ENCODE assay signal across 14 cellular contexts in the genomic region with DNA sequence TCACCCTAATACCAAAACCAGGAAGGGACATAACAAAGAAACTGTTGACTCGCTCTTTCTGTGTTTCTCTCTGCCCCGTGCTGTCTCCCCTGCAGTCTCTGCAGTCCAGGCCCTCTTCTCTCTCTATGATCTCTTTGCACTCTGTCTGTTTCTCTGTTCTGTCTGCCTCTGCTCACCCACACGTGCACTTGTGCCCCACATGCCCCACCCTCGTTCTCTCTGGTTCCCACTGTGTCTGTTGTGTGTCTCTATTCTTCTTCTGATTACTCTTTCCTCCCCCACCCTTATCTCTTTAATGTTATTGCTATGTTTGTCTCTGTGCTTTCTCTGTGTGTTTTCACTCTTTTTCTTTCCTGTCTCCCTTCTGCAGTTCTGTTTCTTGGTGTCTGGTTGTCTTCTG. TPM values are rescaled to one million over a fixed set of nuclear protein-coding genes. Genes with fewer than 3 reads are reported as not detected.
DNase-seq lines count a peak whose midpoint lies in the region; ATAC-seq, FAIRE-seq and TF ChIP-seq lines count a peak whose summit lies in the region.
"Had no signal": no experiment of that assay in that cellular context is flagged by ENCODE, and none has a peak within 500 bp of the region (broad histone marks: within the 10 kb centered on the region; RNA-seq: fewer than 3 reads in every experiment).

No MANE protein-coding gene starts in this region.

- no peak overlapping the region for H3K4me3 Mint-ChIP-seq in nephron progenitor cell
- H3K4me3 Mint-ChIP-seq: activated CD4-positive, alpha-beta T cell treated with anti-CD3 and anti-CD28 coated beads for 36 hours had no signal

- peak; percentile 57; the same call in 2 of the 3 replicates for ATAC-seq in DND-41 (ENCODE audit: insufficient read depth, low read depth)
- ATAC-seq in HG02623 (IDR thresholded peaks at IDR 0.05; ENCODE audit: unreplicated experiment) = no peak
- ATAC-seq: activated CD4-positive, alpha-beta T cell treated with anti-CD3 and anti-CD28 coated beads for 36 hours had no signal

- no peaks in the 10 kb centered on the region for H3K4me1 ChIP-seq in DND-41 (ENCODE audit: insufficient read depth, low read length)
- no peaks in the 10 kb centered on the region for H3K4me1 ChIP-seq in kidney (ENCODE audit: control insufficient read depth in 1 of 2, insufficient read depth in 1 of 2, low read depth in 1 of 2, low read length in 2 of 2)
- H3K4me1 ChIP-seq: sigmoid colon had no signal

- no peaks in the 10 kb centered on the region for H3K79me2 ChIP-seq in DND-41 (ENCODE audit: insufficient read depth, low read length)

- peaks cover 4% of the 10 kb centered on the region for H3K27me3 Mint-ChIP-seq in nephron progenitor cell (ENCODE audit: low read depth, poor library complexity)
- H3K27me3 Mint-ChIP-seq: activated CD4-positive, alpha-beta T cell treated with anti-CD3 and anti-CD28 coated beads for 36 hours had no signal

- no peak overlapping the region for H3K4me3 ChIP-seq in DND-41 (ENCODE audit: low read depth in 1 of 2, low read length in 2 of 2)
- no peak overlapping the region for H3K4me3 ChIP-seq in kidney (ENCODE audit: low read length in 2 of 2)
- H3K4me3 ChIP-seq: sigmoid colon had no signal

- H3K9me3 ChIP-seq in DND-41 (ENCODE audit: insufficient read depth, low read length, severe bottlenecking) (no peaks in the 10 kb centered on the region), kidney (ENCODE audit: control insufficient read depth in 1 of 2, low read length in 2 of 2) (peaks cover 0 to 4% of the 10 kb centered on the region in 2 donors)
- H3K9me3 ChIP-seq: sigmoid colon had no signal

- peaks cover 33% of the 10 kb centered on the region for H3K9me3 Mint-ChIP-seq in nephron progenitor cell

- peak overlapping the region; percentile 64 for H3K27ac Mint-ChIP-seq in nephron progenitor cell
- H3K27ac Mint-ChIP-seq: activated CD4-positive, alpha-beta T cell treated with anti-CD3 and anti-CD28 coated beads for 36 hours had no signal

- no peak overlapping the region for H3K9ac ChIP-seq in DND-41 (ENCODE audit: low read depth, low read length)
- no peak overlapping the region for H3K9ac ChIP-seq in kidney (ENCODE audit: low read length in 2 of 2)

- peaks cover 5% of the 10 kb centered on the region; the same call in 1 of the 2 replicates for H3K36me3 ChIP-seq in DND-41 (ENCODE audit: insufficient read depth, low read length)
- H3K36me3 ChIP-seq in kidney (ENCODE audit: control insufficient read depth in 1 of 2, insufficient read depth in 2 of 2, low read length in 2 of 2) = no peaks in the 10 kb centered on the region
- H3K36me3 ChIP-seq: sigmoid colon had no signal

- intact Hi-C loops in kidney (cut with DNase I) = no loop called here

- TF ChIP-seq CTCF in DND-41 (IDR thresholded peaks at IDR 0.05; ENCODE audit: borderline replicate concordance, extremely low read depth, low read length, poor library complexity, severe bottlenecking) (no peak), nephron progenitor cell (IDR thresholded peaks at IDR 0.05) (no peak), kidney (IDR thresholded peaks at IDR 0.05; ENCODE audit: borderline replicate concordance, extremely low read depth, insufficient read depth) (no peak)

- no peaks in the 10 kb centered on the region for H4K20me1 ChIP-seq in DND-41 (ENCODE audit: insufficient read depth, low read length)

- DNase-seq in DND-41 (no peak), NCI-H2081 treated with DMSO at 0.1 percent for 48 hours (lab: John Stamatoyannopoulos, UW) (peak; percentile 3), amniotic epithelial cell (ENCODE audit: low read depth) (peak; percentile 8), nephron progenitor cell (no peak), HPDE6-E6E7 (ENCODE audit: extremely low spot score) (no peak), kidney (no peak)
- no peak for DNase-seq in stimulated activated naive CD4-positive, alpha-beta T cell (lab: John Stamatoyannopoulos, UW)
- DNase-seq: activated CD4-positive, alpha-beta T cell treated with anti-CD3 and anti-CD28 coated beads for 36 hours; GF-D8; sigmoid colon had no signal

- H3K36me3 Mint-ChIP-seq in nephron progenitor cell (ENCODE audit: low read depth) = peaks cover 46% of the 10 kb centered on the region

- H3K4me1 Mint-ChIP-seq in nephron progenitor cell = peaks cover 7% of the 10 kb centered on the region

- no peaks in the 10 kb centered on the region for H3K27me3 ChIP-seq in DND-41 (ENCODE audit: insufficient read depth, low read length, poor library complexity)
- H3K27me3 ChIP-seq: dorsolateral prefrontal cortex, sigmoid colon had no signal

- H2AFZ ChIP-seq in DND-41 (ENCODE audit: low read depth, low read length) = no peak overlapping the region

- no peak overlapping the region for H3K4me2 ChIP-seq in DND-41 (ENCODE audit: insufficient read depth, low read length)

- H3K27ac ChIP-seq in DND-41 (ENCODE audit: low read length) (no peak overlapping the region), kidney (ENCODE audit: low read depth in 2 of 2, low read length in 2 of 2) (no peak overlapping the region)
- H3K27ac ChIP-seq: sigmoid colon had no signal

- FAIRE-seq in kidney (lab: Jason Lieb, UNC) = no peak
- FAIRE-seq: islet of Langerhans had no signal

RNA-seq across cellular contexts. Expression of gene NAT8, which starts 54.0 kb away (rescaled TPM):
- 94.4 TPM for total RNA-seq in kidney
- polyA plus RNA-seq in kidney (ENCODE audit: insufficient read depth, low read depth, low replicate concordance) = 1,820 TPM
- total RNA-seq: activated CD4-positive, alpha-beta T cell treated with anti-CD3 and anti-CD28 coated beads for 36 hours; fibroblast of villous mesenchyme; sigmoid colon had no signal

Comparison
In these comparisons a context has a peak if more than half of its experiments do, and no peak if none do; other contexts are left out.
1. DNase-seq: peak in NCI-H2081 treated with DMSO at 0.1 percent for 48 hours (single experiment) and amniotic epithelial cell (single experiment); none in DND-41 (single experiment), nephron progenitor cell (single experiment), HPDE6-E6E7 (single experiment), stimulated activated naive CD4-positive, alpha-beta T cell (0 of 6) and kidney (single experiment).